Comparison of ENCODE assay signal across 1 cellular context in the genomic region with DNA sequence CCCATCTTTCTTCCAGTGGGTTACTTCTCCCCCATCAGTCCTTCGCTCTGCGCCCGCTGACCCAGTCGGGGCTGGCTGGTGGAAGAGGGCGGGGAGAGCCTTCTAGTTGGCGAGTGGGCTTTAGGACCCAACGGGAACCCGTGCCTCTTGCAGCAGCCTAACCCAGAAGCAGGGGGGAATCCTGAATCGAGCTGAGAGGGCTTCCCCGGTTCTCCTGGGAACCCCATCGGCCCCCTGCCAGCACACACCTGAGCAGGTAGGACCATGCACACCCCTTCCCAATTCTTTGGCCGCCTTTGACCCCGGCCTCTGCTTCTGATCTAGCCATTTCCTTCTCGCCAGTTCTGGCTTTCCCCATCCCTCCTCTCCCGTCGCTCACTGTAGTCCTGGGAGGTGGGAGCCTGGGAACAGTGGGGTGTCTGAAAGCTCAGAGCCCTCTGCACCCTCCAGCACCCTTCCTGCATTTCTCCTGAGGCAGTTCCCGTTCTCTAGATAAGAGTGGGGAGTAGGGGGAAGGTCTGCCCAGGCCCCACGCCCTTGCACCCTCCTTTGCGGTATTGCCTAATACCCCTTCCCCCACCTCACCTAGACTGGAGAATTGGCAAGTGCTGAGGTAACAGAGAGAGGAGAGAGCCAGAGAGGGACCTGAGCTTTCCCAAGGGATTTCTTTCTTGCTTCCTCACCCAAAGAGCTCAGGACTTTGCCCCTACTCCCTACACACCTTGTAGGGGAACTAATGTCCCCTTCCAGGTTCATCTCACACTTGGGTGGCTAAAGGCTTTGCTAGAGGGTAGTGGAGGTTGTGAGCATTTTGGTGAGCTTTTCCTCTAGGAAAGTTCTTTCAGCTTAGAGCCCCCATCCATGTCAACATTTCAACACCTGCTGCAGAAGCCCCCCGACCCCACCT.
A peak's percentile ranks its signal among the peaks of the same experiment; 100 is the strongest.
TF ChIP-seq lines count a peak whose summit lies in the region.

RARA (plus strand) TSS at position 150 of the 907 bp plus-strand sequence. CDS start 22,039 bp downstream, outside the sequence.

TF ChIP-seq in HepG2, 621 proteins besides CTCF, POLR2A, EP300 and RAD21 (continued from another document and continues in another):
- TF ChIP-seq GFI1 (CRISPR knock-in tag; IDR thresholded peaks at IDR 0.05; ENCODE audit: borderline replicate concordance) (peak; percentile 24; the same call in 1 of the 2 replicates), ZNF513 (CRISPR knock-in tag; conservative IDR thresholded peaks at IDR 0.05) (no peak), U2AF1 (optimal IDR thresholded peaks at IDR 0.05; ENCODE audit: low read depth, low read length) (peak; percentile 74), U2AF2 (IDR thresholded peaks at IDR 0.05; ENCODE audit: low read depth, low read length) (no peak), ZNF605 (CRISPR knock-in tag; IDR thresholded peaks at IDR 0.05) (peak; percentile 63; the same call in 1 of the 2 replicates), ZSCAN21 (CRISPR knock-in tag; IDR thresholded peaks at IDR 0.05; ENCODE audit: borderline replicate concordance) (peak; percentile 84; the same call in 1 of the 2 replicates), KLF6 (CRISPR knock-in tag; IDR thresholded peaks at IDR 0.05) (0 out of 2 replicates have a peak, but pooled peaks have one; percentile 29), ASH2L (IDR thresholded peaks at IDR 0.05; ENCODE audit: insufficient read length, low read depth, low read length) (peak; percentile 38), ZSCAN29 (CRISPR knock-in tag; conservative IDR thresholded peaks at IDR 0.05) (no peak), SNAPC5 (CRISPR knock-in tag; IDR thresholded peaks at IDR 0.05; ENCODE audit: borderline replicate concordance) (no peak), EEA1 (CRISPR knock-in tag; IDR thresholded peaks at IDR 0.05; ENCODE audit: borderline replicate concordance) (no peak), ZNF883 (CRISPR knock-in tag; IDR thresholded peaks at IDR 0.05; ENCODE audit: not compliant biosample characterization) (peak; percentile 59), KAT8 (CRISPR knock-in tag; IDR thresholded peaks at IDR 0.05) (0 out of 2 replicates have a peak, but pooled peaks have one; percentile 17), SUZ12 (IDR thresholded peaks at IDR 0.05; ENCODE audit: low read depth, low read length) (no peak), XRCC5 (optimal IDR thresholded peaks at IDR 0.05; ENCODE audit: low read length) (peak; percentile 99), GATAD1 (CRISPR knock-in tag; IDR thresholded peaks at IDR 0.05) (0 out of 2 replicates have a peak, but pooled peaks have one; percentile 27), ZFP36 (IDR thresholded peaks at IDR 0.05; ENCODE audit: borderline replicate concordance, low read depth, low read length, partially characterized antibody) (no peak), MYNN (CRISPR knock-in tag; IDR thresholded peaks at IDR 0.05; ENCODE audit: low read depth) (no peak), SNAPC4 (CRISPR knock-in tag; IDR thresholded peaks at IDR 0.05) (no peak; the same call in 1 of the 2 replicates), SP1 (IDR thresholded peaks at IDR 0.05) (no peak), SP1 (CRISPR knock-in tag; IDR thresholded peaks at IDR 0.05) (peak; percentile 48; the same call in 1 of the 2 replicates), ETV5 (CRISPR knock-in tag; IDR thresholded peaks at IDR 0.05; ENCODE audit: borderline replicate concordance) (peak; percentile 14; the same call in 1 of the 2 replicates), BORCS8-MEF2B (CRISPR knock-in tag; IDR thresholded peaks at IDR 0.05) (no peak), PAXIP1 (CRISPR knock-in tag; conservative IDR thresholded peaks at IDR 0.05) (peak; percentile 43; the same call in 1 of the 2 replicates), DMTF1 (CRISPR knock-in tag; IDR thresholded peaks at IDR 0.05) (no peak), ZNF224 (CRISPR knock-in tag; IDR thresholded peaks at IDR 0.05) (0 out of 2 replicates have a peak, but pooled peaks have one; percentile 9), GTF3A (CRISPR knock-in tag; conservative IDR thresholded peaks at IDR 0.05) (0 out of 2 replicates have a peak, but pooled peaks have one; percentile 30)
- TF ChIP-seq, protein P1, sequence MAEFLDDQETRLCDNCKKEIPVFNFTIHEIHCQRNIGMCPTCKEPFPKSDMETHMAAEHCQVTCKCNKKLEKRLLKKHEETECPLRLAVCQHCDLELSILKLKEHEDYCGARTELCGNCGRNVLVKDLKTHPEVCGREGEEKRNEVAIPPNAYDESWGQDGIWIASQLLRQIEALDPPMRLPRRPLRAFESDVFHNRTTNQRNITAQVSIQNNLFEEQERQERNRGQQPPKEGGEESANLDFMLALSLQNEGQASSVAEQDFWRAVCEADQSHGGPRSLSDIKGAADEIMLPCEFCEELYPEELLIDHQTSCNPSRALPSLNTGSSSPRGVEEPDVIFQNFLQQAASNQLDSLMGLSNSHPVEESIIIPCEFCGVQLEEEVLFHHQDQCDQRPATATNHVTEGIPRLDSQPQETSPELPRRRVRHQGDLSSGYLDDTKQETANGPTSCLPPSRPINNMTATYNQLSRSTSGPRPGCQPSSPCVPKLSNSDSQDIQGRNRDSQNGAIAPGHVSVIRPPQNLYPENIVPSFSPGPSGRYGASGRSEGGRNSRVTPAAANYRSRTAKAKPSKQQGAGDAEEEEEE (CRISPR knock-in tag; IDR thresholded peaks at IDR 0.05; ENCODE audit: borderline replicate concordance): 0 out of 2 replicates have a peak, but pooled peaks have one; percentile 9
- TF ChIP-seq, protein P2, sequence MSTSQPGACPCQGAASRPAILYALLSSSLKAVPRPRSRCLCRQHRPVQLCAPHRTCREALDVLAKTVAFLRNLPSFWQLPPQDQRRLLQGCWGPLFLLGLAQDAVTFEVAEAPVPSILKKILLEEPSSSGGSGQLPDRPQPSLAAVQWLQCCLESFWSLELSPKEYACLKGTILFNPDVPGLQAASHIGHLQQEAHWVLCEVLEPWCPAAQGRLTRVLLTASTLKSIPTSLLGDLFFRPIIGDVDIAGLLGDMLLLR (CRISPR knock-in tag; IDR thresholded peaks at IDR 0.05): no peak
- TF ChIP-seq, protein P3, sequence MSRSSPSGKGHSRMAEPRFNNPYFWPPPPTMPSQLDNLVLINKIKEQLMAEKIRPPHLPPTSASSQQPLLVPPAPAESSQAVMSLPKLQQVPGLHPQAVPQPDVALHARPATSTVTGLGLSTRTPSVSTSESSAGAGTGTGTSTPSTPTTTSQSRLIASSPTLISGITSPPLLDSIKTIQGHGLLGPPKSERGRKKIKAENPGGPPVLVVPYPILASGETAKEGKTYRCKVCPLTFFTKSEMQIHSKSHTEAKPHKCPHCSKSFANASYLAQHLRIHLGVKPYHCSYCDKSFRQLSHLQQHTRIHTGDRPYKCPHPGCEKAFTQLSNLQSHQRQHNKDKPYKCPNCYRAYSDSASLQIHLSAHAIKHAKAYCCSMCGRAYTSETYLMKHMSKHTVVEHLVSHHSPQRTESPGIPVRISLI (CRISPR knock-in tag; IDR thresholded peaks at IDR 0.05; ENCODE audit: borderline replicate concordance): peak; percentile 28; the same call in 1 of the 2 replicates
- TF ChIP-seq, protein P4, sequence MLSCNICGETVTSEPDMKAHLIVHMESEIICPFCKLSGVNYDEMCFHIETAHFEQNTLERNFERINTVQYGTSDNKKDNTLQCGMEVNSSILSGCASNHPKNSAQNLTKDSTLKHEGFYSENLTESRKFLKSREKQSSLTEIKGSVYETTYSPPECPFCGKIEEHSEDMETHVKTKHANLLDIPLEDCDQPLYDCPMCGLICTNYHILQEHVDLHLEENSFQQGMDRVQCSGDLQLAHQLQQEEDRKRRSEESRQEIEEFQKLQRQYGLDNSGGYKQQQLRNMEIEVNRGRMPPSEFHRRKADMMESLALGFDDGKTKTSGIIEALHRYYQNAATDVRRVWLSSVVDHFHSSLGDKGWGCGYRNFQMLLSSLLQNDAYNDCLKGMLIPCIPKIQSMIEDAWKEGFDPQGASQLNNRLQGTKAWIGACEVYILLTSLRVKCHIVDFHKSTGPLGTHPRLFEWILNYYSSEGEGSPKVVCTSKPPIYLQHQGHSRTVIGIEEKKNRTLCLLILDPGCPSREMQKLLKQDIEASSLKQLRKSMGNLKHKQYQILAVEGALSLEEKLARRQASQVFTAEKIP (CRISPR knock-in tag; IDR thresholded peaks at IDR 0.05; ENCODE audit: borderline replicate concordance): no peak
